ENCODE assay signal across 19 cellular contexts in the genomic region with DNA sequence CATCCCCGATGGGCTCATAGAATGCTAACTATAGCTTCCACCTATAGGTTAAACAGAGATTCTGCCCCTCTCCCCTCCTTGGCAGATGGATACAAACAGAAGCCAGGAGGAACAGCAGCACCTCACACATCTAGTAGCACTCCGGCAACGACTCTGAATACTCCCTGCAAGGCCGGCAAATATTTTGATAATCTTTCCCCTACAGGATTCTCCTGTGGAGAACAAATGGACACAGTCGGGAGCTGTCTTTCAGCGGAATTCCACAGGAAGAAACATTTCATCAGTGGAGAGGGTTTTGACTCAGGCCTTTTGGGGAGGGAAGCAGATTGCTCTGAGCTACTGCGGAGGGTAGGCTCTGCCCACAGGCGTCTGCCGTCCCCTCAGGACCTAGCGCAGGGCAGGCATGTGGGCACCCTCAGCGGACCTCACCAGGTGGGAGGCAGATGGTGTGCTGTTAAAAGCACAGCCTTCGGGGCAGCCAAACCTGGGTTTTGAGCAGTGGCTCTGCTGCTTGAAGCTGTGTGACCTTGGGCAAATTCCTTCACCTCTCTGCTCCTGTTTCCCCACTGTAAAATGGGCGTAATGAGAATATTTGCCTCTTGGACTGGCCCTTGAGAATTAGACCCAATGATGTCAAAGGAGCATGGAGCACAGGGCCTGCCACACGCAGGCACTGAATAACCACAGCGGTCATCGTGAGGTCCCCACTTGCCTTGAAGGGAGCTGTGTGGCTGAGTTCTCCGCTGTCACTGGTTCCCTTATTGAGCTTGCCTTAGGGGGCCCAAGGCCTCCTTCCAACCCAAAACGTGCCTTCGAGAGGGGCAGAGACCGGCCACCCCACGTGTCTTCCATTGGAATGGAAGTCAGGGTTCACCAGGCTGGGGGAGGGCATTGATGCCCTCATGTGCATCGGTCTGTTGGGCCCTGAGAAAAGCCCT. TPM values are rescaled to one million over a fixed set of nuclear protein-coding genes. Genes with fewer than 3 reads are reported as not detected.
DNase-seq lines count a peak whose midpoint lies in the region; ATAC-seq and TF ChIP-seq lines count a peak whose summit lies in the region.
"Had no signal": no experiment of that assay in that cellular context is flagged by ENCODE, and none has a peak within 500 bp of the region (broad histone marks: within the 10 kb centered on the region; RNA-seq: fewer than 3 reads in every experiment).

No MANE protein-coding gene starts in this region.

- no peak for TF ChIP-seq CTCF in psoas muscle (IDR thresholded peaks at IDR 0.05)

- in situ Hi-C loops in GM23248 (cut with MboI) = no loop called here

- no peaks in the 10 kb centered on the region for H3K36me3 ChIP-seq in GM23248 (ENCODE audit: low read depth)
- no peaks in the 10 kb centered on the region for H3K36me3 ChIP-seq in SJCRH30
- no peaks in the 10 kb centered on the region for H3K36me3 ChIP-seq in psoas muscle (ENCODE audit: insufficient read depth in 1 of 2, low read depth in 1 of 2)
- H3K36me3 ChIP-seq: thoracic aorta had no signal

- no peaks in the 10 kb centered on the region for H3K9me2 ChIP-seq in GM23248 (ENCODE audit: insufficient read depth)

- WGBS in GM23248 (ENCODE audit: low coverage in 1 of 2, low lambda C conversion rate in 2 of 2, missing lambda C conversion rate in 2 of 2), 2 experiments = 90% methylated on average over 22 of the region's 22 CpGs
- WGBS in psoas muscle, 3 donors = 94 to 96% (median 95%) methylated on average over 22 of the region's 22 CpGs

- H2AFZ ChIP-seq in GM23248 = peak overlapping the region; percentile 35; the same call in 1 of the 2 replicates
- H2AFZ ChIP-seq: hepatocyte had no signal

- DNase-seq in GM23248 (no peak), SJCRH30 (no peak), epithelial cell of prostate (ENCODE audit: low read depth, low spot score) (no peak), psoas muscle (no peak), NCI-H128 (lab: John Stamatoyannopoulos, UW; ENCODE audit: unreplicated experiment) (no peak), NCI-H1092 (lab: John Stamatoyannopoulos, UW) (no peak), cerebellum (ENCODE audit: low spot score) (no peak), DMS53 (lab: John Stamatoyannopoulos, UW) (no peak)
- DNase-seq: activated CD4-positive, CD25-positive, alpha-beta regulatory T cell; activated effector memory CD4-positive, alpha-beta T cell treated with anti-CD3 and anti-CD28 coated beads, Interleukin-2, amount 50 U/mL, for 16 hours; anterior cingulate cortex; KG1; NCI-H1105; Right ventricle myocardium superior; stimulated activated CD4-positive, alpha-beta T cell treated with anti-CD3 and anti-CD28 coated beads, Interleukin-4, amount 100 ng/mL, for 24 hours; stimulated activated CD8-positive, alpha-beta memory T cell treated with anti-CD3 and anti-CD28 coated beads, Interleukin-4, amount 100 ng/mL, for 48 hours; T-helper 17 cell had no signal

- H3K27me3 ChIP-seq in GM23248 (replicated peaks; ENCODE audit: insufficient read depth) (no peaks in the 10 kb centered on the region), SJCRH30 (no peaks in the 10 kb centered on the region), psoas muscle (ENCODE audit: insufficient read depth in 3 of 3, low read length in 2 of 3) (peaks cover 0 to 2% (median 0%) of the 10 kb centered on the region in 3 donors)
- H3K27me3 ChIP-seq: hepatocyte had no signal

- H3K4me3 ChIP-seq in GM23248 = no peak overlapping the region
- H3K4me3 ChIP-seq in SJCRH30 = no peak overlapping the region
- no peak overlapping the region for H3K4me3 ChIP-seq in psoas muscle
- H3K4me3 ChIP-seq: hepatocyte, thoracic aorta had no signal

- peak overlapping the region; percentile 44 for H3K4me2 ChIP-seq in GM23248 (ENCODE audit: unreplicated experiment)
- H3K4me2 ChIP-seq: hepatocyte had no signal

- no peaks in the 10 kb centered on the region for H3K79me2 ChIP-seq in GM23248 (ENCODE audit: insufficient read depth)
- H3K79me2 ChIP-seq: hepatocyte had no signal

- intact Hi-C loops in psoas muscle (cut with DNase I) = no loop called here

- peak overlapping the region; percentile 60 for H3K9ac ChIP-seq in GM23248

- H3K4me1 ChIP-seq in GM23248 (ENCODE audit: insufficient read depth) (peaks cover 27% of the 10 kb centered on the region), SJCRH30 (peaks cover 21% of the 10 kb centered on the region), psoas muscle (peaks cover 36% of the 10 kb centered on the region)

- no peak for ATAC-seq in psoas muscle
- ATAC-seq: T-helper 17 cell had no signal

- peak overlapping the region; percentile 82 for H3K27ac ChIP-seq in GM23248
- H3K27ac ChIP-seq in SJCRH30 = peak overlapping the region; percentile 36
- peak overlapping the region; percentile 99 for H3K27ac ChIP-seq in epithelial cell of prostate
- peak overlapping the region; percentile 93 for H3K27ac ChIP-seq in psoas muscle
- H3K27ac ChIP-seq: thoracic aorta had no signal

- H3F3A ChIP-seq in GM23248 (ENCODE audit: insufficient read depth) = no peaks in the 10 kb centered on the region; the same call in 1 of the 2 replicates

- no peaks in the 10 kb centered on the region for H3K9me3 ChIP-seq in GM23248 (ENCODE audit: low read depth)
- H3K9me3 ChIP-seq in SJCRH30 (replicated peaks) = no peaks in the 10 kb centered on the region
- no peaks in the 10 kb centered on the region for H3K9me3 ChIP-seq in psoas muscle
- H3K9me3 ChIP-seq: thoracic aorta had no signal

- H4K20me1 ChIP-seq in GM23248 (ENCODE audit: insufficient read depth) = no peaks in the 10 kb centered on the region

RNA-seq across cellular contexts. Expression of a gene that starts 19.2 kb away (rescaled TPM):
- total RNA-seq in GM23248 (2014; rRNA removed; shearing (Covaris generic)) = 79.5 and 83.2 TPM in 2 replicates
- polyA plus RNA-seq in GM23248 (2016; fragmentation: Nextera tagmentation; extraction: Ambion mirVana) = 62.2 and 65.1 TPM in 2 replicates
- total RNA-seq in SJCRH30 (2014; rRNA removed; shearing (Covaris generic)) = 30.0 and 30.8 TPM in 2 replicates
- 10 to 100 TPM; 16.2 to 34.3 (median 21.1) TPM for total RNA-seq in psoas muscle
- 10 to 100 TPM; 15.8 to 64.1 (median 16.5) TPM for polyA plus RNA-seq in psoas muscle
- 8.5 TPM for total RNA-seq in cerebellum

Comparison
In these comparisons a context has a peak if more than half of its experiments do, and no peak if none do; other contexts are left out.
1. H3K27ac ChIP-seq: peak in every context shown above with its lines; median percentile 99 in epithelial cell of prostate; 93 in psoas muscle; 82 in GM23248; 36 in SJCRH30.